15 cellular contexts compared by ENCODE assay signal in genomic region chr2:22826658-22827165, GRCh38.
DNase-seq lines count a peak whose midpoint lies in the region; ATAC-seq and FAIRE-seq lines count a peak whose summit lies in the region.
"Had no signal": no experiment of that assay in that cellular context is flagged by ENCODE, and none has a peak within 500 bp of the region (broad histone marks: within the 10 kb centered on the region; RNA-seq: fewer than 3 reads in every experiment).

No MANE protein-coding gene starts in this region.

- H3K27me3 ChIP-seq in small intestine (ENCODE audit: control insufficient read depth in 2 of 2, insufficient read depth in 2 of 2, low read length in 2 of 2): no peaks in the 10 kb centered on the region

- no peaks in the 10 kb centered on the region for H3K9me3 ChIP-seq in small intestine (ENCODE audit: control insufficient read depth, low read depth)

- ATAC-seq in HG03025 (IDR thresholded peaks at IDR 0.05; ENCODE audit: low FRiP score, unreplicated experiment): no peak
- ATAC-seq: CD8-positive, alpha-beta T cell had no signal

- DNase-seq in G401 (ENCODE audit: low spot score) (peak; percentile 93), NCI-H2171 (lab: John Stamatoyannopoulos, UW) (peak; percentile 17), NCI-H82 (lab: John Stamatoyannopoulos, UW) (peak; percentile 87), cerebellum (ENCODE audit: low spot score) (peak; percentile 75), hippocampal formation (lab: John Stamatoyannopoulos, UW) (no peak), small intestine (no peak), ACHN (no peak)
- DNase-seq: CD8-positive, alpha-beta T cell; GDM1; GOT3; NCI-H1105; NCI-H226; NCI-H774; Right ventricle myocardium superior had no signal

- FAIRE-seq in small intestine (lab: Jason Lieb, UNC): no peak

- H3K27ac ChIP-seq in small intestine (ENCODE audit: low read depth in 1 of 2, low read length in 1 of 2): no peak overlapping the region

- H3K4me3 ChIP-seq in small intestine (ENCODE audit: low read depth in 1 of 2, low read length in 2 of 2): no peak overlapping the region

- in situ Hi-C loops in G401 (cut with HindIII; ENCODE audit: low sequenced_read_pairs) (no loop called here), ACHN (cut with HindIII; ENCODE audit: low pct_ligation_motif_present, low pct_unique_long_range_greater_than_20kb, low sequenced_read_pairs) (no loop called here)

- 35 to 94% (median 72%) methylated on average over 1 of the region's 1 CpG for WGBS in small intestine, 3 donors

- H3K4me1 ChIP-seq in small intestine (ENCODE audit: control insufficient read depth in 2 of 2, insufficient read depth in 1 of 2, low read depth in 1 of 2, low read length in 1 of 2): no peaks in the 10 kb centered on the region

- H3K36me3 ChIP-seq in small intestine (ENCODE audit: control insufficient read depth in 2 of 2, insufficient read depth in 2 of 2, low read length in 2 of 2): no peaks in the 10 kb centered on the region

Comparison
In these comparisons a context has a peak if more than half of its experiments do, and no peak if none do; other contexts are left out.
1. DNase-seq: peak in G401 (single experiment), NCI-H2171 (single experiment), NCI-H82 (single experiment) and cerebellum (single experiment); none in hippocampal formation (0 of 2), small intestine (single experiment) and ACHN (single experiment).